In the genomic region with DNA sequence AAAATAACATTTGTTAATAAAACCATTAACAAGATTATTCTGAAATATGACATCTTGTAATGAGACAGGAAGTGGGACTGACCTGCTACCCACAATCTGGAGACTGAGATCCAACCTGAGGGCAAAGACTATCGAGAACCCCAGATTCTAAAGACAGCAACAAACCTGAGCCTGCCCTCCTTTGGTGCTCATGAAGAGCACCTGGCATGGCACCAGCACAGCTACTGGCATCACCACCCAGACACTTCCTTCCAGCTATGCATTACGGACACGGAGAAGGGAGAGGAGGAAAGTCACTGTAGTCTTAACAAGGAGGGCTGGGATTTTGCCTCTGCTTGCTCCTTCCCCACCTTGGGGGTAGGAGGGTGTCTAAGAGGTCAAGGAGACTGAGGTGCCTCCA, we compare ENCODE assay signal across 26 cellular contexts.
DNase-seq lines count a peak whose midpoint lies in the region; ATAC-seq and TF ChIP-seq lines count a peak whose summit lies in the region.
"Had no signal": no experiment of that assay in that cellular context is flagged by ENCODE, and none has a peak within 500 bp of the region (broad histone marks: within the 10 kb centered on the region; RNA-seq: fewer than 3 reads in every experiment).

No MANE protein-coding gene starts in this region.

- H3K27me3 Mint-ChIP-seq in activated CD8-positive, alpha-beta T cell treated with anti-CD3 and anti-CD28 coated beads, Interleukin-2, amount 10 ng/mL, durations not matched to agents 7 days and 5 days (ENCODE audit: low read depth): no peaks in the 10 kb centered on the region
- H3K27me3 Mint-ChIP-seq: activated naive CD4-positive, alpha-beta T cell treated with anti-CD3 and anti-CD28 coated beads, Interleukin-2, amount 50 U/mL, for 24 hours; CD4-positive, CD25-positive, alpha-beta regulatory T cell; memory B cell; progenitor cell of endocrine pancreas had no signal

- H3K27me3 ChIP-seq in BLaER1 treated with 17β-estradiol and CSF1 and Interleukin-3, amounts not matched to agents 10 nM and 100 nM: no peaks in the 10 kb centered on the region
- no peaks in the 10 kb centered on the region for H3K27me3 ChIP-seq in mesenchymal stem cell (ENCODE audit: control insufficient read depth in 1 of 2, insufficient read depth in 1 of 2, low read length in 2 of 2)
- no peaks in the 10 kb centered on the region for H3K27me3 ChIP-seq in A673 (replicated peaks; ENCODE audit: insufficient read depth, low read depth, low read length, poor library complexity)
- H3K27me3 ChIP-seq: cardiac muscle cell, gastroesophageal sphincter, vagina had no signal

- no peaks in the 10 kb centered on the region for H4K20me1 ChIP-seq in BLaER1 treated with 17β-estradiol and CSF1 and Interleukin-3, amounts not matched to agents 10 nM and 100 nM

- peaks cover 2% of the 10 kb centered on the region for H3K79me1 ChIP-seq in mesenchymal stem cell (replicated peaks; ENCODE audit: low read length, poor library complexity, severe bottlenecking)

- no TSS peak for BruUV-seq in A673 (replicated peaks; lab: Mats Ljungman, UMichigan)

- no peak overlapping the region for H2AFZ ChIP-seq in mesenchymal stem cell (ENCODE audit: low read depth, low read length)

- H3K4me3 Mint-ChIP-seq in activated CD8-positive, alpha-beta T cell treated with anti-CD3 and anti-CD28 coated beads, Interleukin-2, amount 10 ng/mL, durations not matched to agents 7 days and 5 days: no peak overlapping the region
- H3K4me3 Mint-ChIP-seq: activated naive CD4-positive, alpha-beta T cell treated with anti-CD3 and anti-CD28 coated beads, Interleukin-2, amount 50 U/mL, for 24 hours; CD4-positive, CD25-positive, alpha-beta regulatory T cell; memory B cell had no signal

- CTCF ChIA-PET in activated CD8-positive, alpha-beta T cell treated with anti-CD3 and anti-CD28 coated beads, Interleukin-2, amount 10 ng/mL, durations not matched to agents 7 days and 5 days (lab: Charles Lee): interaction anchor here (0.7 to 1.7 kb wide), 6 partner anchors 9 to 219 kb away, joined by 3 to 5 read pairs (median 4); no protein-coding TSS in a partner anchor
- CTCF ChIA-PET in A673 (lab: Charles Lee): no interaction called here

- no peak overlapping the region for H3K23ac ChIP-seq in mesenchymal stem cell (ENCODE audit: low read length in 2 of 2)

- DNase-seq in EH (ENCODE audit: low read depth) (peak; percentile 6), mesenchymal stem cell (no peak), NCI-H446 (lab: John Stamatoyannopoulos, UW) (no peak), OCI-M2 (lab: John Stamatoyannopoulos, UW; ENCODE audit: unreplicated experiment) (no peak), A673 (ENCODE audit: low spot score) (no peak)
- peak; percentile 33 for DNase-seq in activated CD8-positive, alpha-beta T cell treated with anti-CD3 and anti-CD28 coated beads, Interleukin-2, amount 10 ng/mL, durations not matched to agents 7 days and 5 days
- DNase-seq: activated CD4-positive, alpha-beta T cell treated with anti-CD3 and anti-CD28 coated beads for 48 hours; aorta; CD4-positive, CD25-positive, alpha-beta regulatory T cell; dermis blood vessel endothelial cell; EL; hippocampal formation; left colon; NCI-H1105; NCI-H2029; stimulated activated naive CD8-positive, alpha-beta T cell treated with anti-CD3 and anti-CD28 coated beads, Interleukin-15, Interleukin-2, amounts not matched to agents 100 U/mL and 50 U/mL, for 24 hours; WERI-Rb-1 had no signal

- H3K4me2 ChIP-seq in BLaER1 treated with 17β-estradiol and CSF1 and Interleukin-3, amounts not matched to agents 10 nM and 100 nM: peak overlapping the region in 10 of 11 experiments; percentile 1 to 76 (median 46); a peak in 15 of 22 replicates
- H3K4me2 ChIP-seq in mesenchymal stem cell (ENCODE audit: low read length, poor library complexity, severe bottlenecking): no peak overlapping the region

- TF ChIP-seq CTCF in A673 (conservative IDR thresholded peaks at IDR 0.05; ENCODE audit: low read depth, low read length): no peak

- WGBS in mesenchymal stem cell: 94% methylated on average over 3 of the region's 3 CpGs

- no peak overlapping the region for H4K91ac ChIP-seq in mesenchymal stem cell (ENCODE audit: low read length)

- no peak overlapping the region for H4K8ac ChIP-seq in mesenchymal stem cell (ENCODE audit: low read length)

- no peak overlapping the region for H2BK5ac ChIP-seq in mesenchymal stem cell (ENCODE audit: low read depth, low read length, poor library complexity, severe bottlenecking)

- peaks cover 18 to 48% (median 35%) of the 10 kb centered on the region in 10 experiments for H3K4me1 ChIP-seq in BLaER1 treated with 17β-estradiol and CSF1 and Interleukin-3, amounts not matched to agents 10 nM and 100 nM
- no peaks in the 10 kb centered on the region for H3K4me1 ChIP-seq in mesenchymal stem cell (ENCODE audit: control insufficient read depth, insufficient read depth, low read depth, low read length)
- no peaks in the 10 kb centered on the region for H3K4me1 ChIP-seq in A673 (ENCODE audit: insufficient read depth, low read length, poor library complexity, severe bottlenecking)

- H3K9me3 ChIP-seq in BLaER1 treated with 17β-estradiol and CSF1 and Interleukin-3, amounts not matched to agents 10 nM and 100 nM (replicated peaks in 1 of 11): peaks cover 0 to 5% (median 0%) of the 10 kb centered on the region in 11 experiments; a peak in 2 of 22 replicates
- H3K9me3 ChIP-seq in mesenchymal stem cell (ENCODE audit: control insufficient read depth, low read length) (no peaks in the 10 kb centered on the region), A673 (ENCODE audit: low read depth, low read length, poor library complexity, severe bottlenecking) (no peaks in the 10 kb centered on the region)
- H3K9me3 ChIP-seq: gastroesophageal sphincter, thoracic aorta, vagina had no signal

- H3K4me3 ChIP-seq in BLaER1 treated with 17β-estradiol and CSF1 and Interleukin-3, amounts not matched to agents 10 nM and 100 nM: no peak overlapping the region
- H3K4me3 ChIP-seq in mesenchymal stem cell (ENCODE audit: insufficient read depth in 1 of 2, low read depth in 1 of 2, low read length in 2 of 2) (no peak overlapping the region), A673 (ENCODE audit: low read depth, low read length, poor library complexity, severe bottlenecking) (no peak overlapping the region)
- H3K4me3 ChIP-seq: cardiac muscle cell, gastroesophageal sphincter, thoracic aorta, vagina had no signal

- no peak for ATAC-seq in activated CD8-positive, alpha-beta T cell treated with anti-CD3 and anti-CD28 coated beads, Interleukin-2, amount 10 ng/mL, durations not matched to agents 7 days and 5 days
- no peak for ATAC-seq in HG03095 (IDR thresholded peaks at IDR 0.05; ENCODE audit: unreplicated experiment)
- ATAC-seq: gastroesophageal sphincter; left colon; stimulated activated naive CD8-positive, alpha-beta T cell treated with anti-CD3 and anti-CD28 coated beads, Interleukin-15, Interleukin-2, amounts not matched to agents 100 U/mL and 50 U/mL, for 24 hours had no signal

- H2AK5ac ChIP-seq in mesenchymal stem cell (ENCODE audit: low read length, severe bottlenecking): no peak overlapping the region

- peaks cover 0 to 3% (median 0%) of the 10 kb centered on the region in 11 experiments; a peak in 1 of 22 replicates for H3K36me3 ChIP-seq in BLaER1 treated with 17β-estradiol and CSF1 and Interleukin-3, amounts not matched to agents 10 nM and 100 nM
- H3K36me3 ChIP-seq in mesenchymal stem cell (ENCODE audit: control insufficient read depth in 1 of 2, insufficient read depth in 2 of 2, low read depth in 1 of 2, low read length in 2 of 2): no peaks in the 10 kb centered on the region
- no peaks in the 10 kb centered on the region for H3K36me3 ChIP-seq in A673 (ENCODE audit: insufficient read depth, low read length, poor library complexity, severe bottlenecking)
- H3K36me3 ChIP-seq: cardiac muscle cell, gastroesophageal sphincter, thoracic aorta, vagina, WERI-Rb-1 had no signal

- H3K18ac ChIP-seq in mesenchymal stem cell (ENCODE audit: low read depth in 1 of 2, low read length in 2 of 2): peak overlapping the region in 1 of 2 experiments; percentile 42

- POLR2A ChIA-PET in activated CD8-positive, alpha-beta T cell treated with anti-CD3 and anti-CD28 coated beads, Interleukin-2, amount 10 ng/mL, durations not matched to agents 7 days and 5 days (lab: Charles Lee): no interaction called here
- POLR2A ChIA-PET in A673 (lab: Charles Lee; ENCODE audit: low non-redundant PET): no interaction called here

- peak overlapping the region in 1 of 11 experiments; percentile 28; a peak in 1 of 22 replicates for H3K27ac ChIP-seq in BLaER1 treated with 17β-estradiol and CSF1 and Interleukin-3, amounts not matched to agents 10 nM and 100 nM
- H3K27ac ChIP-seq in mesenchymal stem cell (ENCODE audit: low read length, poor library complexity, severe bottlenecking): no peak overlapping the region
- H3K27ac ChIP-seq in A673 (ENCODE audit: low read depth, low read length, poor library complexity, severe bottlenecking): no peak overlapping the region
- H3K27ac ChIP-seq: cardiac muscle cell, gastroesophageal sphincter, thoracic aorta, vagina, WERI-Rb-1 had no signal

- no peak overlapping the region for H2BK12ac ChIP-seq in mesenchymal stem cell (ENCODE audit: low read length in 2 of 2)

- no peak overlapping the region for H3K14ac ChIP-seq in mesenchymal stem cell (ENCODE audit: low read length in 2 of 2)

- no peak overlapping the region for H2BK15ac ChIP-seq in mesenchymal stem cell (ENCODE audit: low read depth, poor library complexity, severe bottlenecking)

- H3K9ac ChIP-seq in BLaER1 treated with 17β-estradiol and CSF1 and Interleukin-3, amounts not matched to agents 10 nM and 100 nM: no peak overlapping the region
- peak overlapping the region; percentile 44 for H3K9ac ChIP-seq in mesenchymal stem cell (ENCODE audit: low read length)

- no peak overlapping the region for H2BK120ac ChIP-seq in mesenchymal stem cell (ENCODE audit: low read depth, low read length)

- H3K4ac ChIP-seq in mesenchymal stem cell (ENCODE audit: low read depth in 1 of 2, low read length in 2 of 2): no peak overlapping the region

- H3K9me3 Mint-ChIP-seq in activated CD8-positive, alpha-beta T cell treated with anti-CD3 and anti-CD28 coated beads, Interleukin-2, amount 10 ng/mL, durations not matched to agents 7 days and 5 days (ENCODE audit: insufficient read depth): no peaks in the 10 kb centered on the region
- H3K9me3 Mint-ChIP-seq: activated naive CD4-positive, alpha-beta T cell treated with anti-CD3 and anti-CD28 coated beads, Interleukin-2, amount 50 U/mL, for 24 hours; CD4-positive, CD25-positive, alpha-beta regulatory T cell; memory B cell had no signal

- H3K27ac Mint-ChIP-seq in activated CD8-positive, alpha-beta T cell treated with anti-CD3 and anti-CD28 coated beads, Interleukin-2, amount 10 ng/mL, durations not matched to agents 7 days and 5 days: peak overlapping the region; percentile 79
- H3K27ac Mint-ChIP-seq: activated naive CD4-positive, alpha-beta T cell treated with anti-CD3 and anti-CD28 coated beads, Interleukin-2, amount 50 U/mL, for 24 hours; CD4-positive, CD25-positive, alpha-beta regulatory T cell; memory B cell; progenitor cell of endocrine pancreas had no signal

- intact Hi-C loops in A673 (cut with micrococcal nuclease; ENCODE audit: unreplicated experiment): no loop called here

- H3K4me1 Mint-ChIP-seq in activated CD8-positive, alpha-beta T cell treated with anti-CD3 and anti-CD28 coated beads, Interleukin-2, amount 10 ng/mL, durations not matched to agents 7 days and 5 days (ENCODE audit: low read depth): peaks cover 46% of the 10 kb centered on the region

- peaks cover 8% of the 10 kb centered on the region for H3K36me3 Mint-ChIP-seq in activated CD8-positive, alpha-beta T cell treated with anti-CD3 and anti-CD28 coated beads, Interleukin-2, amount 10 ng/mL, durations not matched to agents 7 days and 5 days (ENCODE audit: low read depth)
- H3K36me3 Mint-ChIP-seq: activated naive CD4-positive, alpha-beta T cell treated with anti-CD3 and anti-CD28 coated beads, Interleukin-2, amount 50 U/mL, for 24 hours had no signal

Comparison
In these comparisons a context has a peak if more than half of its experiments do, and no peak if none do; other contexts are left out.
1. DNase-seq: peak in EH (single experiment) and activated CD8-positive, alpha-beta T cell treated with anti-CD3 and anti-CD28 coated beads, Interleukin-2, amount 10 ng/mL, durations not matched to agents 7 days and 5 days (single experiment); none in mesenchymal stem cell (single experiment), NCI-H446 (0 of 2), OCI-M2 (single experiment) and A673 (single experiment).